Comparison of ENCODE assay signal across 8 cellular contexts in genomic region chr7:25124485-25125136, GRCh38. TPM values are rescaled to one million over a fixed set of nuclear protein-coding genes. Genes with fewer than 3 reads are reported as not detected.
DNase-seq lines count a peak whose midpoint lies in the region; ATAC-seq, FAIRE-seq and TF ChIP-seq lines count a peak whose summit lies in the region.

No MANE protein-coding gene starts in this region.

- H3K27ac ChIP-seq in SJSA1 (peak overlapping the region; percentile 75), lower lobe of right lung (peak overlapping the region; percentile 97)

- TF ChIP-seq CTCF in AG10803 (conservative IDR thresholded peaks at IDR 0.05; ENCODE audit: low read length) (no peak), cardiac fibroblast (IDR thresholded peaks at IDR 0.05; ENCODE audit: low read depth, low read length) (no peak), lower lobe of right lung (IDR thresholded peaks at IDR 0.05) (no peak)

- TF ChIP-seq POLR2A in H54 (IDR thresholded peaks at IDR 0.05; ENCODE audit: low read depth, low read length), result no peak

- DNase-seq in AG10803 (ENCODE audit: low read depth) (peak; percentile 30), SJSA1 (ENCODE audit: low read depth in 1 of 2, low spot score in 2 of 2) (peak in 1 of 2 experiments; percentile 41), cardiac fibroblast (ENCODE audit: low read depth in 2 of 2) (peak in 1 of 2 donors; percentile 13), lower lobe of right lung (no peak), superior temporal gyrus (ENCODE audit: extremely low spot score) (peak; percentile 24), occipital lobe (lab: John Stamatoyannopoulos, UW) (no peak), H54 (ENCODE audit: insufficient read length, low spot score) (no peak)

- no peaks in the 10 kb centered on the region for H3K27me3 ChIP-seq in SJSA1 (replicated peaks)
- H3K27me3 ChIP-seq in lower lobe of right lung (ENCODE audit: low read depth), result no peaks in the 10 kb centered on the region

- H3K4me1 ChIP-seq in SJSA1 (replicated peaks) (peaks cover 9% of the 10 kb centered on the region; the same call in 1 of the 2 replicates), lower lobe of right lung (peaks cover 11% of the 10 kb centered on the region)

- intact Hi-C loops in lower lobe of right lung (cut with DNase I), result no loop called here

- peak overlapping the region; percentile 94 for H3K4me3 ChIP-seq in AG10803 (ENCODE audit: low read length)
- H3K4me3 ChIP-seq in SJSA1, result peak overlapping the region; percentile 46
- H3K4me3 ChIP-seq in cardiac fibroblast (replicated peaks in 1 of 2; ENCODE audit: low read depth in 2 of 2, low read length in 2 of 2), result peak overlapping the region; percentile 79 to 93
- H3K4me3 ChIP-seq in lower lobe of right lung, result peak overlapping the region; percentile 91

- FAIRE-seq in H54 (lab: Jason Lieb, UNC), result no peak

- peak; percentile 12 for ATAC-seq in GM21619 (IDR thresholded peaks at IDR 0.05; ENCODE audit: unreplicated experiment)
- peak in 1 of 2 donors; percentile 49 for ATAC-seq in lower lobe of right lung

- H3K36me3 ChIP-seq in SJSA1 (peaks cover 48% of the 10 kb centered on the region), lower lobe of right lung (peaks cover 40% of the 10 kb centered on the region)

- H3K9me3 ChIP-seq in SJSA1 (replicated peaks) (no peaks in the 10 kb centered on the region), lower lobe of right lung (no peaks in the 10 kb centered on the region)

RNA-seq across cellular contexts. Expression of gene CYCS, which starts 0.4 kb away (rescaled TPM):
- total RNA-seq in SJSA1 (2014; rRNA removed; shearing (Covaris generic)), result 144 and 170 TPM in 2 replicates
- total RNA-seq in lower lobe of right lung, result 62.3 TPM
- total RNA-seq in occipital lobe, result 90.2 TPM

Comparison
In these comparisons a context has a peak if more than half of its experiments do, and no peak if none do; other contexts are left out.
1. DNase-seq: peak in AG10803 (single experiment) and superior temporal gyrus (single experiment); none in lower lobe of right lung (single experiment), occipital lobe (single experiment) and H54 (single experiment).
2. Peak in every context shown above with its lines, with median percentiles within 50 percentile points of each other: H3K4me3 ChIP-seq.